ENCODE assay signal across 9 cellular contexts in genomic region chr5:136028782-136029742, GRCh38. TPM values are rescaled to one million over a fixed set of nuclear protein-coding genes. Genes with fewer than 3 reads are reported as not detected.
DNase-seq lines count a peak whose midpoint lies in the region; ATAC-seq and TF ChIP-seq lines count a peak whose summit lies in the region.
"Had no signal": no experiment of that assay in that cellular context is flagged by ENCODE, and none has a peak within 500 bp of the region (broad histone marks: within the 10 kb centered on the region; RNA-seq: fewer than 3 reads in every experiment).

TSS of gene TGFBI (plus strand) at chr5:136028988. CDS start at chr5:136029056, 68 bp downstream.

- H3K4me1 Mint-ChIP-seq in endodermal cell = peaks cover 9% of the 10 kb centered on the region

- peak; percentile 82 for ATAC-seq in PC-3
- ATAC-seq in lung (ENCODE audit: insufficient read depth, low FRiP score) = peak; percentile 89
- ATAC-seq in GM21723 (IDR thresholded peaks at IDR 0.05; ENCODE audit: unreplicated experiment) = no peak

- H4K20me1 ChIP-seq in PC-3 (ENCODE audit: low read length) = no peaks in the 10 kb centered on the region

- 0 out of 2 replicates have a peak within 1 kb of the TSS, but pooled peaks have one; percentile 45 for H2AFZ ChIP-seq in PC-3 (ENCODE audit: low read length)

- H3K36me3 Mint-ChIP-seq in endodermal cell (ENCODE audit: low read depth) = no peaks in the 10 kb centered on the region
- H3K36me3 Mint-ChIP-seq: activated naive CD4-positive, alpha-beta T cell treated with anti-CD3 and anti-CD28 coated beads, Interleukin-2, amount 50 U/mL, for 72 hours had no signal

- H3K4me1 ChIP-seq in PC-3 (ENCODE audit: insufficient read depth, low read length) (peaks cover 14% of the 10 kb centered on the region), endodermal cell (ENCODE audit: control insufficient read depth, insufficient read depth, low read length) (no peaks in the 10 kb centered on the region), lung (ENCODE audit: control insufficient read depth in 2 of 2, insufficient read depth in 2 of 2, low read length in 2 of 2) (peaks cover 0 to 15% of the 10 kb centered on the region in 2 donors), thyroid gland (peaks cover 7 to 21% of the 10 kb centered on the region in 2 donors)

- WGBS in endodermal cell (ENCODE audit: insufficient coverage in 1 of 2, insufficient read length in 1 of 2), 2 experiments = 9 to 10% methylated on average over 40 to 68 of the region's 68 CpGs
- 10 to 19% methylated on average over 52 to 68 of the region's 68 CpGs for WGBS in lung, 2 donors
- 18 to 24% methylated on average over 26 to 33 of the region's 68 CpGs for WGBS in thyroid gland, 2 donors

- H3K79me2 ChIP-seq in PC-3 (ENCODE audit: low read length) = no peaks in the 10 kb centered on the region

- intact Hi-C loops in PC-3 (cut with micrococcal nuclease) (no loop called here), thyroid gland (cut with DNase I) (no loop called here)

- POLR2A ChIA-PET in PC-3 (lab: Charles Lee; ENCODE audit: unreplicated experiment) = no interaction called here

- no peak within 1 kb of the TSS for H3K27ac ChIP-seq in PC-3 (ENCODE audit: low read length)
- no peak within 1 kb of the TSS for H3K27ac ChIP-seq in endodermal cell (ENCODE audit: low read depth, low read length)
- peak within 1 kb of the TSS in 1 of 2 donors; percentile 44 for H3K27ac ChIP-seq in lung (ENCODE audit: low read depth in 1 of 2, low read length in 1 of 2)
- peak within 1 kb of the TSS in 1 of 3 donors; percentile 57 for H3K27ac ChIP-seq in thyroid gland

- CTCF ChIA-PET in PC-3 (lab: Charles Lee) = no interaction called here

- H3K9me3 ChIP-seq in PC-3 (ENCODE audit: low read length) = no peaks in the 10 kb centered on the region
- no peaks in the 10 kb centered on the region for H3K9me3 ChIP-seq in endodermal cell (ENCODE audit: control insufficient read depth, low read length)
- H3K9me3 ChIP-seq in lung (ENCODE audit: control insufficient read depth in 2 of 2, insufficient read depth in 1 of 2, low read length in 1 of 2) = peaks cover 0 to 3% of the 10 kb centered on the region in 2 donors
- no peaks in the 10 kb centered on the region for H3K9me3 ChIP-seq in thyroid gland

- peak within 1 kb of the TSS; percentile 59 for H3K4me3 Mint-ChIP-seq in endodermal cell

- H3K27ac Mint-ChIP-seq in endodermal cell = no peak within 1 kb of the TSS
- H3K27ac Mint-ChIP-seq: activated naive CD4-positive, alpha-beta T cell treated with anti-CD3 and anti-CD28 coated beads, Interleukin-2, amount 50 U/mL, for 72 hours had no signal

- peak; percentile 11 for DNase-seq in stimulated activated CD4-positive, alpha-beta T cell treated with anti-CD3 and anti-CD28 coated beads, Interleukin-4, amount 100 ng/mL, for 1 hour
- DNase-seq in stimulated activated CD4-positive, alpha-beta T cell treated with anti-CD3 and anti-CD28 coated beads, Interleukin-4, amount 100 ng/mL, for 24 hours = no peak
- DNase-seq in PC-3 = peak; percentile 42
- DNase-seq in endodermal cell = peak; percentile 90
- DNase-seq in lung (ENCODE audit: low spot score) = peak; percentile 60
- DNase-seq in thyroid gland = peak; percentile 70
- no peak for DNase-seq in GM19240 (ENCODE audit: insufficient read length, low spot score)

- H3K27me3 ChIP-seq in PC-3 (ENCODE audit: low read length) (peaks cover 4% of the 10 kb centered on the region), endodermal cell (ENCODE audit: control insufficient read depth, insufficient read depth, low read length, poor library complexity, severe bottlenecking) (peaks cover 65% of the 10 kb centered on the region), lung (ENCODE audit: control insufficient read depth, insufficient read depth) (no peaks in the 10 kb centered on the region), thyroid gland (no peaks in the 10 kb centered on the region)

- H3K9ac ChIP-seq in PC-3 (ENCODE audit: low read length) = no peak within 1 kb of the TSS
- H3K9ac ChIP-seq in endodermal cell (ENCODE audit: extremely low read depth, low read length, poor library complexity, severe bottlenecking) = no peak within 1 kb of the TSS

- no TSS peak for BruUV-seq in PC-3 (replicated peaks; lab: Mats Ljungman, UMichigan)

- H3K36me3 ChIP-seq in PC-3 (ENCODE audit: low read depth, low read length) (no peaks in the 10 kb centered on the region), endodermal cell (ENCODE audit: control insufficient read depth, insufficient read depth, low read length) (no peaks in the 10 kb centered on the region), lung (ENCODE audit: control insufficient read depth in 2 of 2, insufficient read depth in 2 of 2, low read length in 2 of 2) (no peaks in the 10 kb centered on the region), thyroid gland (no peaks in the 10 kb centered on the region)

- H3K4me3 ChIP-seq in PC-3 (ENCODE audit: low read length) (peak within 1 kb of the TSS; percentile 46; the same call in 1 of the 2 replicates), endodermal cell (ENCODE audit: low read length) (peak within 1 kb of the TSS; percentile 68), lung (peak within 1 kb of the TSS; percentile 32), thyroid gland (replicated peaks in 1 of 3) (peak within 1 kb of the TSS in 2 of 3 donors; percentile 6 to 30)

- H3K27me3 Mint-ChIP-seq in endodermal cell (ENCODE audit: insufficient read depth) = peaks cover 78% of the 10 kb centered on the region

- H3F3A ChIP-seq in PC-3 (ENCODE audit: low read length, unreplicated experiment) = no peaks in the 10 kb centered on the region

- H3K9me2 ChIP-seq in PC-3 (replicated peaks; ENCODE audit: low read length) = no peaks in the 10 kb centered on the region

- peak in 1 of 2 donors; percentile 66 for TF ChIP-seq POLR2A in thyroid gland (IDR thresholded peaks at IDR 0.05)

- TF ChIP-seq CTCF in PC-3 (conservative IDR thresholded peaks at IDR 0.05; ENCODE audit: low read depth, low read length) (no peak), endodermal cell (conservative IDR thresholded peaks at IDR 0.05) (peak; percentile 39), lung (IDR thresholded peaks at IDR 0.05; ENCODE audit: control extremely low read depth, extremely low read depth) (no peak), thyroid gland (IDR thresholded peaks at IDR 0.05) (peak in 1 of 6 experiments; percentile 16)

- no peaks in the 10 kb centered on the region for H3K9me3 Mint-ChIP-seq in endodermal cell
- H3K9me3 Mint-ChIP-seq: activated naive CD4-positive, alpha-beta T cell treated with anti-CD3 and anti-CD28 coated beads, Interleukin-2, amount 50 U/mL, for 72 hours had no signal

- peak within 1 kb of the TSS; percentile 71 for H3K4me2 ChIP-seq in PC-3 (ENCODE audit: low read length)

RNA-seq across cellular contexts. Expression of gene TGFBI, which starts in this region (rescaled TPM):
- total RNA-seq in PC-3 (2014; rRNA removed) (4.5 and 4.8 TPM in 2 replicates), endodermal cell (1 to 10 TPM; 2.8 to 4.9 TPM), lung (100 to 1,000 TPM in 1 of 2 donors, 10 to 100 TPM in 1; 96.4 to 146 TPM), thyroid gland (10 to 100 TPM; 19.6 to 55.9 (median 38.5) TPM)
- polyA plus RNA-seq in endodermal cell (2013, experiment 1 of 2) = 40.8 TPM
- 59.6 TPM for polyA plus RNA-seq in endodermal cell (2013, experiment 2 of 2)
- polyA plus RNA-seq in lung = 100 to 1,000 TPM; 100 to 122 TPM
- total RNA-seq: activated naive CD4-positive, alpha-beta T cell treated with anti-CD3 and anti-CD28 coated beads, Interleukin-2, amount 50 U/mL, for 72 hours had no signal

Comparison
In these comparisons a context has a peak if more than half of its experiments do, and no peak if none do; other contexts are left out.
1. DNase-seq: peak in stimulated activated CD4-positive, alpha-beta T cell treated with anti-CD3 and anti-CD28 coated beads, Interleukin-4, amount 100 ng/mL, for 1 hour (single experiment), PC-3 (single experiment), endodermal cell (single experiment), lung (single experiment) and thyroid gland (2 of 2); none in stimulated activated CD4-positive, alpha-beta T cell treated with anti-CD3 and anti-CD28 coated beads, Interleukin-4, amount 100 ng/mL, for 24 hours (single experiment) and GM19240 (single experiment).
2. H3K4me3 ChIP-seq: peak in every context shown above with its lines; median percentile 68 in endodermal cell; 46 in PC-3; 32 in lung; 18 in thyroid gland.